In the genomic region with DNA sequence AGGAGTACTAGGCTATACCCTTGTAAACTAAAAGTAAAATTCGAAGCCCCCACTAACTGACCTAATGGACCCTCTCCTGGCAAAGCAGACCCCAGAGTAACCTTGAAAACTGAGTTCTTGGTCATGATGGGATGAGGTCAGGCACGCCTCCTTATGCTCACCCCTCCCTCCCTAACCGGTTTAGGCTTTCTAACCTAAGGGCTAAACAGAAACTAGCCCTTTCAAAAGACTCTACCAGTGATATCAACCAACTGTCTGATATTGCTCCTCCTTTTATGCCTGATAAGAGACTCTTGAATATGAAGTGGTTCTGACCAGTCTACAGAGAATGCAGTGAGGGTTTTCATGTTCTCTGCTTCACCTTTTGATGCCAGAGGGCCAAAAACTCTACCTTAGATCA, we compare ENCODE assay signal across 2 cellular contexts.
TF ChIP-seq lines count a peak whose summit lies in the region.

No MANE protein-coding gene starts in this region.

TF ChIP-seq in GM23338, 12 proteins besides CTCF, POLR2A, EP300 and RAD21:
- TF ChIP-seq ZNF114 (CRISPR knock-in tag; IDR thresholded peaks at IDR 0.05), result no peak

TF ChIP-seq in K562, 482 proteins besides CTCF, POLR2A, EP300 and RAD21:
- TF ChIP-seq ZNF589 (CRISPR knock-in tag; IDR thresholded peaks at IDR 0.05; ENCODE audit: low read depth), result no peak
- TF ChIP-seq, protein P1, sequence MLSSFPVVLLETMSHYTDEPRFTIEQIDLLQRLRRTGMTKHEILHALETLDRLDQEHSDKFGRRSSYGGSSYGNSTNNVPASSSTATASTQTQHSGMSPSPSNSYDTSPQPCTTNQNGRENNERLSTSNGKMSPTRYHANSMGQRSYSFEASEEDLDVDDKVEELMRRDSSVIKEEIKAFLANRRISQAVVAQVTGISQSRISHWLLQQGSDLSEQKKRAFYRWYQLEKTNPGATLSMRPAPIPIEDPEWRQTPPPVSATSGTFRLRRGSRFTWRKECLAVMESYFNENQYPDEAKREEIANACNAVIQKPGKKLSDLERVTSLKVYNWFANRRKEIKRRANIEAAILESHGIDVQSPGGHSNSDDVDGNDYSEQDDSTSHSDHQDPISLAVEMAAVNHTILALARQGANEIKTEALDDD (IDR thresholded peaks at IDR 0.05), result peak; percentile 94
- TF ChIP-seq CHD2 (IDR thresholded peaks at IDR 0.05; ENCODE audit: low read depth, low read length), result no peak
